In genomic region chr10:16816142-16816541, GRCh38 we compare ENCODE assay signal across 1 cellular context.
TF ChIP-seq lines count a peak whose summit lies in the region.

No MANE protein-coding gene starts in this region.

TF ChIP-seq in IMR-90, 13 proteins besides CTCF, POLR2A, EP300 and RAD21 (continued from another document):
- TF ChIP-seq BHLHE40 (IDR thresholded peaks at IDR 0.05; ENCODE audit: low read depth, low read length) (no peak), SMC3 (IDR thresholded peaks at IDR 0.05; ENCODE audit: low read depth, low read length) (no peak), MXI1 (IDR thresholded peaks at IDR 0.05; ENCODE audit: borderline replicate concordance, low read depth, low read length) (no peak)
